In genomic region chr10:72050873-72051272, GRCh38 we compare ENCODE assay signal across 30 cellular contexts.
"Had no signal": no experiment of that assay in that cellular context is flagged by ENCODE, and none has a peak within 500 bp of the region (broad histone marks: within the 10 kb centered on the region; RNA-seq: fewer than 3 reads in every experiment).

No MANE protein-coding gene starts in this region.

- H3K9me3 ChIP-seq: MG63 had no signal

- DNase-seq: activated CD4-positive, alpha-beta T cell treated with anti-CD3 and anti-CD28 coated beads, Interleukin-2, amount 10 ng/mL, durations not matched to agents 24 days and 14 days; activated CD4-positive, alpha-beta T cell treated with anti-CD3 and anti-CD28 coated beads, Interleukin-2, amount 50 U/mL, for 4 hours; activated CD8-positive, alpha-beta T cell treated with anti-CD3 and anti-CD28 coated beads for 36 hours; activated effector memory CD4-positive, alpha-beta T cell treated with anti-CD3 and anti-CD28 coated beads, Interleukin-2, amount 50 U/mL, for 16 hours; activated naive CD4-positive, alpha-beta T cell; activated naive CD4-positive, alpha-beta T cell treated with anti-CD3 and anti-CD28 coated beads, Interleukin-2, amount 50 U/mL, for 16 hours; activated naive CD8-positive, alpha-beta T cell treated with anti-CD3 and anti-CD28 coated beads for 36 hours; activated T-cell treated with anti-CD3 and anti-CD28 coated beads, Interleukin-2, amount 50 U/mL, for 1 hour; activated T-cell treated with anti-CD3 and anti-CD28 coated beads, Interleukin-2, amount 50 U/mL, for 72 hours; amniotic stem cell; aorta; brain microvascular endothelial cell; Kasumi-1; KG1; MG63; NCI-H1048; NCI-H1105 treated with DMSO at 0.1 percent for 48 hours; NCI-H1436; NCI-H1694; NCI-H2029; NCI-H345; NCI-H748 treated with DMSO at 0.1 percent for 48 hours; NK-92 treated with Interleukin-12 subunit alpha and Interleukin-12 subunit beta, amount 100 ng/mL, for 24 hours; PC-3; SIG-M5; T-cell; T-helper 2 cell; T1000 had no signal

- H3K4me3 ChIP-seq: MG63 had no signal

- H3K27me3 ChIP-seq: brain microvascular endothelial cell, MG63 had no signal

- H3K36me3 ChIP-seq: brain microvascular endothelial cell, MG63 had no signal

- ATAC-seq: activated CD8-positive, alpha-beta T cell treated with anti-CD3 and anti-CD28 coated beads for 36 hours; activated T-cell treated with anti-CD3 and anti-CD28 coated beads, Interleukin-2, amount 50 U/mL, for 72 hours; activated T-helper 17 cell treated with anti-CD3 and anti-CD28 coated beads, Interleukin-2, amount 50 U/mL, for 72 hours; PC-3; SK-N-SH treated with all-trans-retinoic acid at 6 μM for 48 hours; T-cell had no signal

- H3K27ac ChIP-seq: brain microvascular endothelial cell had no signal
